In genomic region chr4:109301691-109302365, GRCh38 we compare ENCODE assay signal across 8 cellular contexts. TPM values are rescaled to one million over a fixed set of nuclear protein-coding genes. Genes with fewer than 3 reads are reported as not detected.
DNase-seq lines count a peak whose midpoint lies in the region; ATAC-seq and TF ChIP-seq lines count a peak whose summit lies in the region.

No MANE protein-coding gene starts in this region.

- no peaks in the 10 kb centered on the region for H3K9me3 ChIP-seq in lower lobe of right lung
- H3K9me3 ChIP-seq in transverse colon, result no peaks in the 10 kb centered on the region

- H3K27ac Mint-ChIP-seq in activated naive CD4-positive, alpha-beta T cell treated with anti-CD3 and anti-CD28 coated beads for 36 hours, result no peak overlapping the region
- no peak overlapping the region for H3K27ac Mint-ChIP-seq in central memory CD8-positive, alpha-beta T cell (ENCODE audit: low read depth)

- H3K27me3 ChIP-seq in lower lobe of right lung (ENCODE audit: low read depth) (peaks cover 42% of the 10 kb centered on the region), transverse colon (peaks cover 70% of the 10 kb centered on the region)

- 17% methylated on average over 40 of the region's 40 CpGs; no CpG with 5 or more reads in 1 of the 2 donors for WGBS in transverse colon (ENCODE audit: low coverage in 1 of 2), 2 donors

- in situ Hi-C loops in transverse colon (cut with MboI; ENCODE audit: low pct_ligation_motif_present in 1 of 4, low pct_unique_long_range_greater_than_20kb in 1 of 4, low sequenced_read_pairs in 3 of 4), result no loop called here

- H3K27ac ChIP-seq in lower lobe of right lung (no peak overlapping the region), transverse colon (no peak overlapping the region)

- intact Hi-C loops in activated naive CD4-positive, alpha-beta T cell treated with anti-CD3 and anti-CD28 coated beads for 36 hours (cut with micrococcal nuclease), result loop anchor here (2.0 kb wide), 1 partner anchor 105 kb away; no protein-coding TSS in a partner anchor
- intact Hi-C loops in lower lobe of right lung (cut with DNase I), result no loop called here
- intact Hi-C loops in transverse colon (cut with DNase I; ENCODE audit: low total_unique reads), result no loop called here

- TF ChIP-seq EP300 in transverse colon (IDR thresholded peaks at IDR 0.05; ENCODE audit: low read depth), result no peak

- no peaks in the 10 kb centered on the region for H3K36me3 ChIP-seq in lower lobe of right lung
- no peaks in the 10 kb centered on the region for H3K36me3 ChIP-seq in transverse colon

- H3K4me1 ChIP-seq in lower lobe of right lung (peaks cover 11% of the 10 kb centered on the region), transverse colon (peaks cover 4 to 18% (median 14%) of the 10 kb centered on the region in 4 donors)

- H3K36me3 Mint-ChIP-seq in activated naive CD4-positive, alpha-beta T cell treated with anti-CD3 and anti-CD28 coated beads for 36 hours (ENCODE audit: low read depth), result no peaks in the 10 kb centered on the region
- H3K36me3 Mint-ChIP-seq in central memory CD8-positive, alpha-beta T cell (ENCODE audit: insufficient read depth), result peaks cover 4% of the 10 kb centered on the region

- peaks cover 12% of the 10 kb centered on the region for H3K4me1 Mint-ChIP-seq in activated naive CD4-positive, alpha-beta T cell treated with anti-CD3 and anti-CD28 coated beads for 36 hours (ENCODE audit: low read depth)
- H3K4me1 Mint-ChIP-seq in central memory CD8-positive, alpha-beta T cell, result peaks cover 7% of the 10 kb centered on the region

- H3K27me3 Mint-ChIP-seq in activated naive CD4-positive, alpha-beta T cell treated with anti-CD3 and anti-CD28 coated beads for 36 hours (ENCODE audit: low read depth), result peaks cover 46% of the 10 kb centered on the region
- H3K27me3 Mint-ChIP-seq in central memory CD8-positive, alpha-beta T cell, result peaks cover 79% of the 10 kb centered on the region

- H3K4me3 ChIP-seq in lower lobe of right lung (peak overlapping the region; percentile 65), transverse colon (peak overlapping the region; percentile 29 to 59 (median 34))

- TF ChIP-seq CTCF in lower lobe of right lung (IDR thresholded peaks at IDR 0.05) (no peak), transverse colon (IDR thresholded peaks at IDR 0.05) (no peak)

- DNase-seq in activated naive CD4-positive, alpha-beta T cell treated with anti-CD3 and anti-CD28 coated beads for 36 hours, result peak; percentile 7
- no peak for DNase-seq in activated naive CD4-positive, alpha-beta T cell (lab: John Stamatoyannopoulos, UW)
- DNase-seq in central memory CD8-positive, alpha-beta T cell (ENCODE audit: low spot score in 2 of 2), result no peak
- DNase-seq in lower lobe of right lung (no peak), transverse colon (no peak), GOT3 (lab: John Stamatoyannopoulos, UW) (no peak), DMS114 treated with DMSO at 0.1 percent for 48 hours (lab: John Stamatoyannopoulos, UW; ENCODE audit: unreplicated experiment) (no peak), NCI-H2196 (lab: John Stamatoyannopoulos, UW; ENCODE audit: unreplicated experiment) (no peak)

- H3K9me3 Mint-ChIP-seq in activated naive CD4-positive, alpha-beta T cell treated with anti-CD3 and anti-CD28 coated beads for 36 hours, result no peaks in the 10 kb centered on the region
- H3K9me3 Mint-ChIP-seq in central memory CD8-positive, alpha-beta T cell, result no peaks in the 10 kb centered on the region

- H3K4me3 Mint-ChIP-seq in activated naive CD4-positive, alpha-beta T cell treated with anti-CD3 and anti-CD28 coated beads for 36 hours, result peak overlapping the region; percentile 74
- peak overlapping the region; percentile 69 for H3K4me3 Mint-ChIP-seq in central memory CD8-positive, alpha-beta T cell

- ATAC-seq in central memory CD8-positive, alpha-beta T cell (replicated peaks; ENCODE audit: extremely low read depth, poor library complexity, severe bottlenecking), result no peak
- ATAC-seq in lower lobe of right lung, result peak; percentile 32 to 38

- no peak for TF ChIP-seq POLR2A in transverse colon (IDR thresholded peaks at IDR 0.05)

- CTCF ChIA-PET in activated naive CD4-positive, alpha-beta T cell treated with anti-CD3 and anti-CD28 coated beads for 36 hours (lab: Charles Lee), result no interaction called here

RNA-seq across cellular contexts. Expression of gene COL25A1, which starts 0.6 kb away (rescaled TPM):
- not detected for total RNA-seq in activated naive CD4-positive, alpha-beta T cell treated with anti-CD3 and anti-CD28 coated beads for 36 hours
- 0.35 TPM for total RNA-seq in lower lobe of right lung
- 1 to 10 TPM in 1 of 4 donors, under 1 TPM in 2, not detected in 1; 0.14 to 1.6 (median 0.32) TPM for total RNA-seq in transverse colon
